ENCODE assay signal across 8 cellular contexts in the genomic region with DNA sequence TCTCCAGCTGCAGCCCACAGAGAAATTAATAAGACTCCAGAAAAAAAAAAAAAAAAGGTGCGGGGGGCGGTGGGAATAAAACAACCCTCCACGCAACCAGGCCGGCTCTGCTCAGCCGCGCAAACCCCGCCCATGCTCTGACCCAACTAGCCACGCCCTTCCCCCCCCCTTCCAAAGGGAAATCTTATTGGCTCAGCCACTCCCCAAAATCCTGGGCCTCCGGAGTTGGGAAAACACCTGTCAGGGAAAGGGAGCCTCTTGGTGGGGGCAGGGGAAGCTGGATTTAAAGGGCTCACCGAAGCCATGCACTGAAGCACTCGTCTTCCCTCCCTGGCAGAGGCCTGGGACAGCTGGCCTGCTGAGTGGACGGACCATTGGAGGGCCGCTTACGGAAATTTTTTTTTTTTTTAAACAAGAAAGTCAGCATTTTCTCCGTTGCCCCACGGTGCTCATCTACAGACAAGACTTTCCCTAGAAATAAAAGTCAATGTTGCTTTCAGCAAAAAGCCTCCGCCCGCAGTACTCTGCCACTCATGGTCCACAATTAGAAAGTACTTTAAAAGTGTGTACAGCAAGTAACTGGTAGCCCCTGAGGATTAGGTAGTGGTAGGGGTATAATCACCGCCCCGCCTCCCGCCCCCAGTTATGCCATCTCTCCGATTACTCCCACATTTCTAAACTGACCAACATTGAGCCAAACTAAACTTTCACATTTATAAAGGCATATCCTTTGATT. TPM values are rescaled to one million over a fixed set of nuclear protein-coding genes. Genes with fewer than 3 reads are reported as not detected.
A peak's percentile ranks its signal among the peaks of the same experiment; 100 is the strongest.
DNase-seq lines count a peak whose midpoint lies in the region; ATAC-seq and TF ChIP-seq lines count a peak whose summit lies in the region.

No MANE protein-coding gene starts in this region.

- H3K4me3 ChIP-seq in choroid plexus epithelial cell (ENCODE audit: low read depth, low read length), result peak overlapping the region; percentile 47
- peak overlapping the region; percentile 31 to 53 (median 51) for H3K4me3 ChIP-seq in right lobe of liver
- H3K4me3 ChIP-seq in testis, result peak overlapping the region; percentile 60 to 79

- peaks cover 0 to 9% of the 10 kb centered on the region in 2 donors for H3K27me3 ChIP-seq in right lobe of liver
- no peaks in the 10 kb centered on the region for H3K27me3 ChIP-seq in testis

- TF ChIP-seq CTCF in choroid plexus epithelial cell (conservative IDR thresholded peaks at IDR 0.05; ENCODE audit: low read depth, low read length) (no peak), right lobe of liver (IDR thresholded peaks at IDR 0.05) (no peak), testis (IDR thresholded peaks at IDR 0.05) (no peak)

- H3K9me3 ChIP-seq in right lobe of liver, result no peaks in the 10 kb centered on the region
- no peaks in the 10 kb centered on the region for H3K9me3 ChIP-seq in testis

- TF ChIP-seq POLR2A in right lobe of liver (IDR thresholded peaks at IDR 0.05), result no peak
- no peak for TF ChIP-seq POLR2A in testis (IDR thresholded peaks at IDR 0.05)

- H3K36me3 ChIP-seq in right lobe of liver, result no peaks in the 10 kb centered on the region
- H3K36me3 ChIP-seq in testis (ENCODE audit: low read depth, missing control alignments), result no peaks in the 10 kb centered on the region

- H3K4me1 ChIP-seq in right lobe of liver (peaks cover 0 to 22% (median 4%) of the 10 kb centered on the region in 4 donors), testis (no peaks in the 10 kb centered on the region)

- WGBS in right lobe of liver (ENCODE audit: insufficient coverage, low coverage, low lambda C conversion rate, missing lambda C conversion rate), result 39% methylated on average over 19 of the region's 22 CpGs
- 16 to 18% methylated on average over 21 to 22 of the region's 22 CpGs for WGBS in testis, 2 donors

- H3K27ac ChIP-seq in right lobe of liver (no peak overlapping the region), testis (peak overlapping the region; percentile 82 to 91)

- intact Hi-C loops in right lobe of liver (cut with DNase I), result no loop called here
- intact Hi-C loops in testis (cut with DNase I; ENCODE audit: low total_unique reads), result no loop called here

- ATAC-seq in right lobe of liver, result peak; percentile 60 to 76 (median 70)

- peak; percentile 64 for DNase-seq in D341Med (ENCODE audit: low spot score)
- peak; percentile 52 for DNase-seq in NCI-H2171 treated with DMSO at 0.1 percent for 48 hours (lab: John Stamatoyannopoulos, UW)
- no peak for DNase-seq in choroid plexus epithelial cell (ENCODE audit: low read depth)
- peak; percentile 34 to 65 (median 44) for DNase-seq in right lobe of liver
- peak; percentile 94 for DNase-seq in testis
- no peak for DNase-seq in activated gamma-delta T cell treated with Interleukin-2 at 50 U/mL for 16 hours
- no peak for DNase-seq in RKO (ENCODE audit: low spot score)
- DNase-seq in stimulated activated CD4-positive, alpha-beta T cell treated with anti-CD3 and anti-CD28 coated beads, Interleukin-4, amount 100 ng/mL, for 24 hours, result no peak

RNA-seq across cellular contexts. Expression of a gene that starts 0.7 kb away (rescaled TPM):
- total RNA-seq in right lobe of liver (under 1 TPM in 4 of 6 experiments, not detected in 2; 0.02 to 0.59 (median 0.08) TPM), testis (10 to 100 TPM; 47.7 to 62.7 TPM)
- 6.1 TPM for polyA plus RNA-seq in testis (ENCODE audit: insufficient read depth, low read depth, low replicate concordance)

Comparison
In these comparisons a context has a peak if more than half of its experiments do, and no peak if none do; other contexts are left out.
1. DNase-seq: peak in D341Med (single experiment), NCI-H2171 treated with DMSO at 0.1 percent for 48 hours (single experiment), right lobe of liver (3 of 3) and testis (single experiment); none in choroid plexus epithelial cell (single experiment), activated gamma-delta T cell treated with Interleukin-2 at 50 U/mL for 16 hours (single experiment), RKO (single experiment) and stimulated activated CD4-positive, alpha-beta T cell treated with anti-CD3 and anti-CD28 coated beads, Interleukin-4, amount 100 ng/mL, for 24 hours (single experiment).
2. H3K27ac ChIP-seq: peak in testis (2 of 2); none in right lobe of liver (0 of 3).
3. RNA of a gene that starts 0.7 kb away (total RNA-seq): 47.7 to 62.7 TPM in testis; 0.02 to 0.59 TPM in right lobe of liver; every median in the first group is over 10 times any median in the second.
4. Peak in every context shown above with its lines, with median percentiles within 50 percentile points of each other: H3K4me3 ChIP-seq.